ENCODE assay signal across 12 cellular contexts in genomic region chr1:118563969-118564951, GRCh38.
DNase-seq lines count a peak whose midpoint lies in the region; ATAC-seq, FAIRE-seq and TF ChIP-seq lines count a peak whose summit lies in the region.
"Had no signal": no experiment of that assay in that cellular context is flagged by ENCODE, and none has a peak within 500 bp of the region (broad histone marks: within the 10 kb centered on the region; RNA-seq: fewer than 3 reads in every experiment).

No MANE protein-coding gene starts in this region.

- DNase-seq in Right ventricle myocardium superior (no peak), cardiac septum (ENCODE audit: low spot score) (no peak), astrocyte (ENCODE audit: low read depth) (no peak), midbrain (lab: John Stamatoyannopoulos, UW) (no peak), SK-N-SH (no peak)
- no peak for DNase-seq in activated CD4-positive, alpha-beta memory T cell treated with anti-CD3 and anti-CD28 coated beads for 36 hours
- DNase-seq: activated gamma-delta T cell treated with Interleukin-2 at 50 U/mL for 16 hours, naive B cell, SHP77 had no signal

- WGBS in SK-N-SH (ENCODE audit: low lambda C conversion rate): 0% methylated on average over 6 of the region's 6 CpGs

- H3K9ac ChIP-seq in astrocyte (ENCODE audit: low read length) (no peak overlapping the region), SK-N-SH (no peak overlapping the region)

- H3K4me1 ChIP-seq in astrocyte (ENCODE audit: insufficient read depth, low read length) (no peaks in the 10 kb centered on the region), SK-N-SH (ENCODE audit: control insufficient read depth in 1 of 2, insufficient read depth in 2 of 2, low read depth in 1 of 2, low read length in 1 of 2) (no peaks in the 10 kb centered on the region)

- H3K27ac Mint-ChIP-seq in astrocyte (ENCODE audit: unreplicated experiment): peak overlapping the region; percentile 34
- no peak overlapping the region for H3K27ac Mint-ChIP-seq in activated CD4-positive, alpha-beta memory T cell treated with anti-CD3 and anti-CD28 coated beads for 36 hours

- no peak for TF ChIP-seq EP300 in SK-N-SH (IDR thresholded peaks at IDR 0.05; ENCODE audit: borderline replicate concordance in 1 of 2, low read depth in 1 of 2, low read length in 1 of 2)

- TF ChIP-seq RAD21 in SK-N-SH (IDR thresholded peaks at IDR 0.05; ENCODE audit: low read length): no peak

- no peaks in the 10 kb centered on the region for H3F3A ChIP-seq in SK-N-SH (replicated peaks; ENCODE audit: insufficient read depth)

- H3K27me3 ChIP-seq in astrocyte (ENCODE audit: insufficient read depth, low read length) (no peaks in the 10 kb centered on the region), SK-N-SH (ENCODE audit: insufficient read depth) (no peaks in the 10 kb centered on the region)

- H3K36me3 ChIP-seq in astrocyte (ENCODE audit: insufficient read depth, low read length) (no peaks in the 10 kb centered on the region), SK-N-SH (replicated peaks in 1 of 2; ENCODE audit: control insufficient read depth in 1 of 2, insufficient read depth in 2 of 2, low read length in 1 of 2) (no peaks in the 10 kb centered on the region)

- FAIRE-seq in astrocyte (lab: Jason Lieb, UNC): no peak

- CTCF ChIA-PET in activated CD4-positive, alpha-beta memory T cell treated with anti-CD3 and anti-CD28 coated beads for 36 hours (lab: Charles Lee): no interaction called here
- CTCF ChIA-PET in SK-N-SH (lab: Yijun Ruan, JAX): no interaction called here

- H2AFZ ChIP-seq in astrocyte (ENCODE audit: low read depth, low read length) (no peak overlapping the region), SK-N-SH (ENCODE audit: low read depth) (no peak overlapping the region)

- no peaks in the 10 kb centered on the region for H3K9me3 Mint-ChIP-seq in astrocyte (ENCODE audit: unreplicated experiment)
- H3K9me3 Mint-ChIP-seq in activated CD4-positive, alpha-beta memory T cell treated with anti-CD3 and anti-CD28 coated beads for 36 hours: peaks cover 3% of the 10 kb centered on the region

- intact Hi-C loops in Right ventricle myocardium superior (cut with DNase I) (no loop called here), cardiac septum (cut with DNase I) (no loop called here)
- intact Hi-C loops in activated CD4-positive, alpha-beta memory T cell treated with anti-CD3 and anti-CD28 coated beads for 36 hours (cut with micrococcal nuclease): no loop called here

- H3K4me3 ChIP-seq in astrocyte (ENCODE audit: insufficient read depth, low read depth, low read length): no peak overlapping the region
- no peak overlapping the region for H3K4me3 ChIP-seq in SK-N-SH (ENCODE audit: low read depth in 2 of 2, low read length in 1 of 2)

- H3K79me2 ChIP-seq in astrocyte (ENCODE audit: insufficient read depth, low read length) (no peaks in the 10 kb centered on the region), SK-N-SH (ENCODE audit: insufficient read depth) (no peaks in the 10 kb centered on the region)

- H3K4me2 ChIP-seq in astrocyte (ENCODE audit: low read length) (no peak overlapping the region), SK-N-SH (no peak overlapping the region)

- H3K27ac ChIP-seq in astrocyte (ENCODE audit: low read depth, low read length) (no peak overlapping the region), SK-N-SH (ENCODE audit: low read depth in 2 of 2, low read length in 1 of 2) (no peak overlapping the region)
- H3K27ac ChIP-seq: epithelial cell of prostate had no signal

- H3K4me3 Mint-ChIP-seq in astrocyte (ENCODE audit: unreplicated experiment): no peak overlapping the region
- no peak overlapping the region for H3K4me3 Mint-ChIP-seq in activated CD4-positive, alpha-beta memory T cell treated with anti-CD3 and anti-CD28 coated beads for 36 hours
- H3K4me3 Mint-ChIP-seq: naive B cell had no signal

- POLR2A ChIA-PET in activated CD4-positive, alpha-beta memory T cell treated with anti-CD3 and anti-CD28 coated beads for 36 hours (lab: Charles Lee): no interaction called here
- POLR2A ChIA-PET in SK-N-SH (lab: Yijun Ruan, JAX): no interaction called here

- H3K4me1 Mint-ChIP-seq in astrocyte (ENCODE audit: low read depth, unreplicated experiment): peaks cover 2% of the 10 kb centered on the region
- H3K4me1 Mint-ChIP-seq in activated CD4-positive, alpha-beta memory T cell treated with anti-CD3 and anti-CD28 coated beads for 36 hours (ENCODE audit: low read depth): no peaks in the 10 kb centered on the region
- H3K4me1 Mint-ChIP-seq: naive B cell had no signal

- no peaks in the 10 kb centered on the region for H3K36me3 Mint-ChIP-seq in astrocyte (ENCODE audit: low read depth, unreplicated experiment)
- no peaks in the 10 kb centered on the region for H3K36me3 Mint-ChIP-seq in activated CD4-positive, alpha-beta memory T cell treated with anti-CD3 and anti-CD28 coated beads for 36 hours
- H3K36me3 Mint-ChIP-seq: naive B cell had no signal

- no peaks in the 10 kb centered on the region for H4K20me1 ChIP-seq in astrocyte (ENCODE audit: insufficient read depth, low read length)
- no peaks in the 10 kb centered on the region for H4K20me1 ChIP-seq in SK-N-SH (ENCODE audit: insufficient read depth)

- H3K9me2 ChIP-seq in SK-N-SH: no peaks in the 10 kb centered on the region

- no peaks in the 10 kb centered on the region for H3K27me3 Mint-ChIP-seq in astrocyte (ENCODE audit: low read depth, unreplicated experiment)
- no peaks in the 10 kb centered on the region for H3K27me3 Mint-ChIP-seq in activated CD4-positive, alpha-beta memory T cell treated with anti-CD3 and anti-CD28 coated beads for 36 hours
- H3K27me3 Mint-ChIP-seq: naive B cell had no signal

- ATAC-seq in Right ventricle myocardium superior (ENCODE audit: poor library complexity): peak; percentile 56
- ATAC-seq in HG02970 (IDR thresholded peaks at IDR 0.05; ENCODE audit: low FRiP score, unreplicated experiment): peak; percentile 61
- no peak for ATAC-seq in HG03025 (IDR thresholded peaks at IDR 0.05; ENCODE audit: low FRiP score, unreplicated experiment)

- no peak for TF ChIP-seq CTCF in astrocyte (IDR thresholded peaks at IDR 0.05; ENCODE audit: insufficient read depth, low read depth, low read length)
- TF ChIP-seq CTCF in SK-N-SH (IDR thresholded peaks at IDR 0.05): no peak

- H3K9me3 ChIP-seq in astrocyte (ENCODE audit: insufficient read depth, low read depth, low read length) (no peaks in the 10 kb centered on the region), SK-N-SH (no peaks in the 10 kb centered on the region)

TF ChIP-seq in SK-N-SH, 30 proteins besides CTCF, POLR2A, EP300 and RAD21:
- no peak for TF ChIP-seq MEF2A (IDR thresholded peaks at IDR 0.05; ENCODE audit: borderline replicate concordance, low read depth)
